In the genomic region with DNA sequence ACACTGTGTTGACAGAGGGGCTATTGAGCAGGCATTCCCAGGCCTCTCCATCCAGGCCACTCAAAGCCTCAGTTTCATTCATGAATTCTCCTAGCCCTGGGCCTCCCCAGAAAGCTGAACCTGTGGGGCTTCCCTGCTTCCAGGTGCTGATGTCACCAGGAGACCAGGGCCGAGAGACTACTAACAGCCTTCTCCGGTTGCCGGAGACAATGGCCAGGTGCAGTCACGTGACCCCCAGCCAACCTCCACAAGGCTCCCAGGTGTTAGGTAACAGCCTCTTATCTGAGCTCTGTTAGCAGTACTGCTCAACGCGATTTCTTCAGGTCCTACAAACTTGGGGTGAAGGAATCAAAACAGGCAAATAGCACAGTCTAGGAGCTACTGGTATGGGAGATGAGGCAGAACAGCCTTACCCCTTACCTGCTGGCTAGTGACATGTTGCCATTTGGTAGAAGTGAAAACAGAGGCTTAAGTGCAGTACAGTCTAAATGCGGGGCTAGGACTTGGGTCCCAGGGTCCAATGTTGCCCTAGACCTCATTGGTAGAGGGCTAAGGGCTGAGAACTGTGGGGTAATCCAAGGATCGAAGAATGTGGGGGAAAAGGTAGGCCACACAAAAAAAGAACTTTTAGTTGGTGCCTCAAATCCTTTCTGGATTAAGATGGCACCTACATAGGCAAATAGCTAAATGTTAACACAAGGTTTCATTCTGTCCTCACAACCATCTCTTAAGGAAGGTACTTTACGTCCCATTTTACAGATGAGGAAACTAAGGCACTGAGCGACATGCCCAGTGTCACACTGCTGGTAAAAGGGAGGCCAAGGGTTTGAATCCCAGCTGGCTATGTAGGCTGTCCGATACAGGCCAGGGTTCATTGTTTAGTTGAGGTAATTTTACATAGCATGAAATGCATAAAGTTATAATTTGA, we compare ENCODE assay signal across 9 cellular contexts.
DNase-seq lines count a peak whose midpoint lies in the region; ATAC-seq, FAIRE-seq and TF ChIP-seq lines count a peak whose summit lies in the region.
"Had no signal": no experiment of that assay in that cellular context is flagged by ENCODE, and none has a peak within 500 bp of the region (broad histone marks: within the 10 kb centered on the region; RNA-seq: fewer than 3 reads in every experiment).

No MANE protein-coding gene starts in this region.

- peaks cover 80% of the 10 kb centered on the region for H3K4me1 Mint-ChIP-seq in stimulated activated naive CD8-positive, alpha-beta T cell treated with anti-CD3 and anti-CD28 coated beads, Interleukin-15, Interleukin-2, amounts not matched to agents 100 ng/mL and 50 ng/mL, for 24 hours (ENCODE audit: low read depth)

- intact Hi-C loops in posterior cingulate gyrus (cut with DNase I): no loop called here

- peak overlapping the region; percentile 66 for H3K27ac Mint-ChIP-seq in stimulated activated naive CD8-positive, alpha-beta T cell treated with anti-CD3 and anti-CD28 coated beads, Interleukin-15, Interleukin-2, amounts not matched to agents 100 ng/mL and 50 ng/mL, for 24 hours

- ATAC-seq in stimulated activated naive CD8-positive, alpha-beta T cell treated with anti-CD3 and anti-CD28 coated beads, Interleukin-15, Interleukin-2, amounts not matched to agents 100 U/mL and 50 U/mL, for 24 hours: no peak
- ATAC-seq in GM18498 (IDR thresholded peaks at IDR 0.05; ENCODE audit: unreplicated experiment): no peak

- peaks cover 46% of the 10 kb centered on the region for H3K36me3 Mint-ChIP-seq in stimulated activated naive CD8-positive, alpha-beta T cell treated with anti-CD3 and anti-CD28 coated beads, Interleukin-15, Interleukin-2, amounts not matched to agents 100 ng/mL and 50 ng/mL, for 24 hours (ENCODE audit: low read depth)

- H3K9me3 Mint-ChIP-seq in stimulated activated naive CD8-positive, alpha-beta T cell treated with anti-CD3 and anti-CD28 coated beads, Interleukin-15, Interleukin-2, amounts not matched to agents 100 ng/mL and 50 ng/mL, for 24 hours: no peaks in the 10 kb centered on the region

- no peak overlapping the region for H3K4me3 ChIP-seq in coronary artery

- no peaks in the 10 kb centered on the region for H3K27me3 Mint-ChIP-seq in stimulated activated naive CD8-positive, alpha-beta T cell treated with anti-CD3 and anti-CD28 coated beads, Interleukin-15, Interleukin-2, amounts not matched to agents 100 ng/mL and 50 ng/mL, for 24 hours

- FAIRE-seq in urothelium cell line (lab: Jason Lieb, UNC): no peak
- FAIRE-seq: D721Med had no signal

- TF ChIP-seq CTCF in coronary artery (IDR thresholded peaks at IDR 0.05): no peak

- no peak for DNase-seq in stimulated activated naive CD8-positive, alpha-beta T cell treated with anti-CD3 and anti-CD28 coated beads, Interleukin-15, Interleukin-2, amounts not matched to agents 100 U/mL and 50 U/mL, for 24 hours
- DNase-seq in T-helper 22 cell (ENCODE audit: low read depth) (peak; percentile 63), iPS-NIHi11 (ENCODE audit: low spot score) (peak; percentile 84), posterior cingulate gyrus (no peak), coronary artery (ENCODE audit: low spot score) (no peak), urothelium cell line (ENCODE audit: low spot score) (no peak)

- no peak overlapping the region for H3K27ac ChIP-seq in coronary artery

- peak overlapping the region; percentile 98 for H3K4me3 Mint-ChIP-seq in stimulated activated naive CD8-positive, alpha-beta T cell treated with anti-CD3 and anti-CD28 coated beads, Interleukin-15, Interleukin-2, amounts not matched to agents 100 ng/mL and 50 ng/mL, for 24 hours

Comparison
In these comparisons a context has a peak if more than half of its experiments do, and no peak if none do; other contexts are left out.
1. DNase-seq: peak in T-helper 22 cell (single experiment) and iPS-NIHi11 (single experiment); none in stimulated activated naive CD8-positive, alpha-beta T cell treated with anti-CD3 and anti-CD28 coated beads, Interleukin-15, Interleukin-2, amounts not matched to agents 100 U/mL and 50 U/mL, for 24 hours (single experiment), posterior cingulate gyrus (0 of 10), coronary artery (single experiment) and urothelium cell line (single experiment).